26 cellular contexts compared by ENCODE assay signal in the genomic region with DNA sequence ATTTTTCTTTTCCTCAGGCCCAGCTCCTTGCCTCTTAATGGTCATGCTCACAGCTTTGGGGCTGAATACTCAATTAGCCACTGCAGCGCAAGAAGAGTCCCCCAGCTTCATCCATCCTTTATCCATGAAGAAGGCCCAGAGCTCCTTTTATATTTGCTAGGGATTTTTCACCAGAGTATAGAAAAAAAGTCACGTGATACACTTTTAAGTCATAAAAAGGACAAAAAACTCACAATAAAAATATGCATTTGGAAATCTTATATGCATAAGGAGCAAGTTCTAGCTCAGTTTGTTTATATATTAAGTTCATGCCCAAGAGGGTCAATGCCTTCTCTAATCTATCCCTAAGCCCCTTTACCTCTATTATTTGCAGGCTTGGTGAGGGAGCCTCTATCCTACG.
"Had no signal": no experiment of that assay in that cellular context is flagged by ENCODE, and none has a peak within 500 bp of the region (broad histone marks: within the 10 kb centered on the region; RNA-seq: fewer than 3 reads in every experiment).

No MANE protein-coding gene starts in this region.

- H3K36me3 ChIP-seq: stomach, suprapubic skin, thoracic aorta, thyroid gland, tibial artery, tibial nerve, transverse colon, upper lobe of left lung, upper lobe of right lung, uterus, vagina had no signal

- DNase-seq: stimulated activated CD4-positive, alpha-beta T cell treated with anti-CD3 and anti-CD28 coated beads, Interleukin-2, amount 100 ng/mL, for 48 hours; stimulated activated CD4-positive, alpha-beta T cell treated with anti-CD3 and anti-CD28 coated beads, Interleukin-4, amount 100 ng/mL, for 1 hour; stimulated activated CD4-positive, alpha-beta T cell treated with anti-CD3 and anti-CD28 coated beads, Interleukin-4, amount 100 ng/mL, for 24 hours; stimulated activated CD4-positive, alpha-beta T cell treated with anti-CD3 and anti-CD28 coated beads, Interleukin-4, amount 100 ng/mL, for 4 hours; stimulated activated CD8-positive, alpha-beta memory T cell treated with anti-CD3 and anti-CD28 coated beads, Interleukin-4, amount 100 ng/mL, for 48 hours; stimulated activated naive B cell treated with anti-CD40 and anti-IgM and Interleukin-4, amounts not matched to agents 10 μg/mL and 1 μg/mL and 100 μg/mL, for 72 hours; stimulated activated naive CD4-positive, alpha-beta T cell treated with Interleukin-2 at 50 U/mL for 16 hours; stimulated activated naive CD8-positive, alpha-beta T cell treated with anti-CD3 and anti-CD28 coated beads, Interleukin-15, amount 100 ng/mL, for 72 hours; stimulated activated naive CD8-positive, alpha-beta T cell treated with anti-CD3 and anti-CD28 coated beads, Interleukin-15, Interleukin-2, amounts not matched to agents 100 U/mL and 50 U/mL, for 24 hours; stomach; substantia nigra; testis; thyroid gland; tibial artery; transverse colon; trophoblast cell; upper lobe of left lung; upper lobe of right lung; uterus had no signal

- H3K9me3 ChIP-seq: stomach, suprapubic skin, testis, thoracic aorta, thyroid gland, tibial artery, tibial nerve, transverse colon, upper lobe of left lung, upper lobe of right lung, uterus, vagina had no signal

- H3K4me3 ChIP-seq: stomach, suprapubic skin, testis, thoracic aorta, thyroid gland, tibial artery, tibial nerve, transverse colon, upper lobe of left lung, upper lobe of right lung, uterus, vagina had no signal

- ATAC-seq: stimulated activated effector memory CD8-positive, alpha-beta T cell treated with anti-CD3 and anti-CD28 coated beads, Interleukin-12 subunit alpha, Interleukin-12 subunit beta, amount 100 ng/mL, for 72 hours; stimulated activated memory B cell treated with anti-CD40 and anti-IgM and Interleukin-4, amounts not matched to agents 10 μg/mL and 1 μg/mL and 100 μg/mL, for 72 hours; stimulated activated naive B cell treated with anti-CD40 and anti-IgM and Interleukin-4, amounts not matched to agents 10 μg/mL and 1 μg/mL and 100 μg/mL, for 72 hours; stimulated activated naive CD8-positive, alpha-beta T cell treated with anti-CD3 and anti-CD28 coated beads, Interleukin-15, amount 100 ng/mL, for 72 hours; stimulated activated naive CD8-positive, alpha-beta T cell treated with anti-CD3 and anti-CD28 coated beads, Interleukin-15, Interleukin-2, amounts not matched to agents 100 U/mL and 50 U/mL, for 24 hours; upper lobe of right lung had no signal

- H3K27me3 ChIP-seq: stomach, suprapubic skin, testis, thyroid gland, tibial artery, tibial nerve, transverse colon, upper lobe of left lung, upper lobe of right lung, uterus, vagina had no signal

- H3K27ac ChIP-seq: stomach, suprapubic skin, testis, thoracic aorta, thyroid gland, tibial artery, tibial nerve, transverse colon, upper lobe of left lung, upper lobe of right lung, uterus, vagina had no signal

- FAIRE-seq: urothelium cell line had no signal

- H3K4me1 ChIP-seq: stomach, suprapubic skin, testis, thyroid gland, tibial artery, tibial nerve, transverse colon, upper lobe of left lung, upper lobe of right lung, uterus, vagina had no signal
